Comparison of ENCODE assay signal across 9 cellular contexts in genomic region chr6:56693246-56693607, GRCh38. TPM values are rescaled to one million over a fixed set of nuclear protein-coding genes. Genes with fewer than 3 reads are reported as not detected.
DNase-seq lines count a peak whose midpoint lies in the region; ATAC-seq, FAIRE-seq and TF ChIP-seq lines count a peak whose summit lies in the region.
"Had no signal": no experiment of that assay in that cellular context is flagged by ENCODE, and none has a peak within 500 bp of the region (broad histone marks: within the 10 kb centered on the region; RNA-seq: fewer than 3 reads in every experiment).

No MANE protein-coding gene starts in this region.

- peak overlapping the region; percentile 81 for H3K4me2 ChIP-seq in PC-3 (ENCODE audit: low read length)

- DNase-seq in D721Med (ENCODE audit: insufficient read length, low spot score) = no peak
- peak; percentile 89 for DNase-seq in PC-3
- peak; percentile 96 for DNase-seq in fibroblast of peridontal ligament (ENCODE audit: extremely low read depth)
- peak; percentile 21 to 93 (median 68) for DNase-seq in posterior cingulate gyrus
- DNase-seq in activated naive CD4-positive, alpha-beta T cell treated with anti-CD3 and anti-CD28 coated beads for 36 hours = no peak
- DNase-seq in activated T-cell treated with anti-CD3 and anti-CD28 coated beads, Interleukin-2, amount 50 U/mL, for 72 hours = no peak
- no peak for DNase-seq in HuH-7 (ENCODE audit: low spot score)

- H3K4me3 Mint-ChIP-seq in activated naive CD4-positive, alpha-beta T cell treated with anti-CD3 and anti-CD28 coated beads for 36 hours = no peak overlapping the region
- no peak overlapping the region for H3K4me3 Mint-ChIP-seq in activated T-cell treated with anti-CD3 and anti-CD28 coated beads, Interleukin-2, amount 50 U/mL, for 72 hours

- no peaks in the 10 kb centered on the region for H3K36me3 ChIP-seq in PC-3 (ENCODE audit: low read depth, low read length)

- intact Hi-C loops in PC-3 (cut with micrococcal nuclease) = no loop called here
- intact Hi-C loops in posterior cingulate gyrus (cut with DNase I) = no loop called here
- intact Hi-C loops in activated naive CD4-positive, alpha-beta T cell treated with anti-CD3 and anti-CD28 coated beads for 36 hours (cut with micrococcal nuclease) = no loop called here

- no TSS peak for BruUV-seq in PC-3 (replicated peaks; lab: Mats Ljungman, UMichigan)

- no peaks in the 10 kb centered on the region for H3K9me2 ChIP-seq in PC-3 (replicated peaks; ENCODE audit: low read length)

- peak overlapping the region; percentile 84 for H3K27ac ChIP-seq in PC-3 (ENCODE audit: low read length)

- CTCF ChIA-PET in PC-3 (lab: Charles Lee) = interaction anchor here (1.3 kb wide), 1 partner anchor 9 kb away, joined by 8 read pairs; no protein-coding TSS in a partner anchor
- CTCF ChIA-PET in activated naive CD4-positive, alpha-beta T cell treated with anti-CD3 and anti-CD28 coated beads for 36 hours (lab: Charles Lee) = interaction anchor here (2.4 kb wide), 1 partner anchor 16 kb away, joined by 11 read pairs; no protein-coding TSS in a partner anchor

- POLR2A ChIA-PET in PC-3 (lab: Charles Lee; ENCODE audit: unreplicated experiment) = interaction anchor here (0.6 kb wide), 1 partner anchor 53 kb away, joined by 4 read pairs; no protein-coding TSS in a partner anchor

- no peaks in the 10 kb centered on the region for H3K36me3 Mint-ChIP-seq in activated naive CD4-positive, alpha-beta T cell treated with anti-CD3 and anti-CD28 coated beads for 36 hours (ENCODE audit: low read depth)
- H3K36me3 Mint-ChIP-seq in activated T-cell treated with anti-CD3 and anti-CD28 coated beads, Interleukin-2, amount 50 U/mL, for 72 hours (ENCODE audit: insufficient read depth in 2 of 2) = no peaks in the 10 kb centered on the region

- H2AFZ ChIP-seq in PC-3 (ENCODE audit: low read length) = 0 out of 2 replicates have a peak overlapping the region, but pooled peaks have one; percentile 27

- no peak for TF ChIP-seq CTCF in D721Med (IDR thresholded peaks at IDR 0.05; ENCODE audit: insufficient read depth, missing control alignments)
- no peak for TF ChIP-seq CTCF in PC-3 (conservative IDR thresholded peaks at IDR 0.05; ENCODE audit: low read depth, low read length)

- no peak overlapping the region for H3K27ac Mint-ChIP-seq in activated naive CD4-positive, alpha-beta T cell treated with anti-CD3 and anti-CD28 coated beads for 36 hours
- H3K27ac Mint-ChIP-seq in activated T-cell treated with anti-CD3 and anti-CD28 coated beads, Interleukin-2, amount 50 U/mL, for 72 hours = no peak overlapping the region

- peak; percentile 95 for FAIRE-seq in D721Med (lab: Jason Lieb, UNC)
- FAIRE-seq: GM18507 had no signal

- no peaks in the 10 kb centered on the region for H3F3A ChIP-seq in PC-3 (ENCODE audit: low read length, unreplicated experiment)

- H3K4me1 Mint-ChIP-seq in activated naive CD4-positive, alpha-beta T cell treated with anti-CD3 and anti-CD28 coated beads for 36 hours (ENCODE audit: low read depth) = no peaks in the 10 kb centered on the region
- H3K4me1 Mint-ChIP-seq in activated T-cell treated with anti-CD3 and anti-CD28 coated beads, Interleukin-2, amount 50 U/mL, for 72 hours (ENCODE audit: low read depth) = no peaks in the 10 kb centered on the region

- peaks cover 7% of the 10 kb centered on the region for H3K79me2 ChIP-seq in PC-3 (ENCODE audit: low read length)

- peaks cover 4% of the 10 kb centered on the region for H3K27me3 Mint-ChIP-seq in activated naive CD4-positive, alpha-beta T cell treated with anti-CD3 and anti-CD28 coated beads for 36 hours (ENCODE audit: low read depth)
- H3K27me3 Mint-ChIP-seq in activated T-cell treated with anti-CD3 and anti-CD28 coated beads, Interleukin-2, amount 50 U/mL, for 72 hours (ENCODE audit: low read depth) = peaks cover 14% of the 10 kb centered on the region

- peaks cover 73% of the 10 kb centered on the region for H3K4me1 ChIP-seq in PC-3 (ENCODE audit: insufficient read depth, low read length)

- no peaks in the 10 kb centered on the region for H3K9me3 ChIP-seq in PC-3 (ENCODE audit: low read length)

- ATAC-seq in PC-3 (peak; percentile 47), GM18517 (IDR thresholded peaks at IDR 0.05; ENCODE audit: unreplicated experiment) (no peak)
- ATAC-seq in activated T-cell treated with anti-CD3 and anti-CD28 coated beads, Interleukin-2, amount 50 U/mL, for 72 hours (replicated peaks in 1 of 2) = no peak

- H4K20me1 ChIP-seq in PC-3 (ENCODE audit: low read length) = no peaks in the 10 kb centered on the region

- H3K27me3 ChIP-seq in PC-3 (ENCODE audit: low read length) = no peaks in the 10 kb centered on the region

- H3K9ac ChIP-seq in PC-3 (ENCODE audit: low read length) = peak overlapping the region; percentile 51

- H3K4me3 ChIP-seq in PC-3 (ENCODE audit: low read length) = peak overlapping the region; percentile 48; the same call in 1 of the 2 replicates

- no peaks in the 10 kb centered on the region for H3K9me3 Mint-ChIP-seq in activated naive CD4-positive, alpha-beta T cell treated with anti-CD3 and anti-CD28 coated beads for 36 hours
- H3K9me3 Mint-ChIP-seq in activated T-cell treated with anti-CD3 and anti-CD28 coated beads, Interleukin-2, amount 50 U/mL, for 72 hours = peaks cover 0 to 2% of the 10 kb centered on the region in 2 donors

RNA-seq across cellular contexts. Expression of gene DST, which starts 50.5 kb away (rescaled TPM):
- 81.5 and 90.8 TPM in 2 replicates for total RNA-seq in PC-3 (2014; rRNA removed)
- total RNA-seq in activated naive CD4-positive, alpha-beta T cell treated with anti-CD3 and anti-CD28 coated beads for 36 hours = 1 to 10 TPM; 5.2 to 5.8 TPM
- 10 to 100 TPM; 11.2 to 11.9 TPM for total RNA-seq in activated T-cell treated with anti-CD3 and anti-CD28 coated beads, Interleukin-2, amount 50 U/mL, for 72 hours

Comparison
In these comparisons a context has a peak if more than half of its experiments do, and no peak if none do; other contexts are left out.
1. DNase-seq: peak in PC-3 (single experiment), fibroblast of peridontal ligament (single experiment) and posterior cingulate gyrus (10 of 10); none in D721Med (single experiment), activated naive CD4-positive, alpha-beta T cell treated with anti-CD3 and anti-CD28 coated beads for 36 hours (single experiment), activated T-cell treated with anti-CD3 and anti-CD28 coated beads, Interleukin-2, amount 50 U/mL, for 72 hours (0 of 2) and HuH-7 (single experiment).